In genomic region chr1:30764396-30764795, GRCh38 we compare ENCODE assay signal across 22 cellular contexts. TPM values are rescaled to one million over a fixed set of nuclear protein-coding genes. Genes with fewer than 3 reads are reported as not detected.
DNase-seq lines count a peak whose midpoint lies in the region; ATAC-seq and TF ChIP-seq lines count a peak whose summit lies in the region.
"Had no signal": no experiment of that assay in that cellular context is flagged by ENCODE, and none has a peak within 500 bp of the region (broad histone marks: within the 10 kb centered on the region; RNA-seq: fewer than 3 reads in every experiment).

No MANE protein-coding gene starts in this region.

- CTCF ChIA-PET in activated CD8-positive, alpha-beta T cell treated with anti-CD3 and anti-CD28 coated beads for 36 hours (lab: Charles Lee): interaction anchor here (0.8 to 6.2 kb wide), 3 partner anchors 15 to 45 kb away, joined by 3 to 44 read pairs (median 21); no protein-coding TSS in a partner anchor
- CTCF ChIA-PET in Calu3 (lab: Charles Lee): no interaction called here

- H3K36me3 Mint-ChIP-seq in activated CD8-positive, alpha-beta T cell treated with anti-CD3 and anti-CD28 coated beads for 36 hours (ENCODE audit: low read depth): no peaks in the 10 kb centered on the region
- H3K36me3 Mint-ChIP-seq in stimulated activated effector memory CD8-positive, alpha-beta T cell treated with anti-CD3 and anti-CD28 coated beads, Interleukin-12 subunit alpha, Interleukin-12 subunit beta, amount 100 ng/mL, for 72 hours: peaks cover 5% of the 10 kb centered on the region
- no peaks in the 10 kb centered on the region for H3K36me3 Mint-ChIP-seq in activated T-helper 17 cell treated with anti-CD3 and anti-CD28 coated beads, Interleukin-2, amount 50 U/mL, for 72 hours (ENCODE audit: low read depth)
- no peaks in the 10 kb centered on the region for H3K36me3 Mint-ChIP-seq in Calu3 (ENCODE audit: insufficient read depth, unreplicated experiment)
- H3K36me3 Mint-ChIP-seq: immature natural killer cell had no signal

- DNase-seq in EH (ENCODE audit: low read depth): peak; percentile 34
- DNase-seq in activated CD8-positive, alpha-beta T cell treated with anti-CD3 and anti-CD28 coated beads for 36 hours: no peak
- no peak for DNase-seq in dorsolateral prefrontal cortex
- DNase-seq in stimulated activated effector memory CD8-positive, alpha-beta T cell treated with anti-CD3 and anti-CD28 coated beads, Interleukin-12 subunit alpha, Interleukin-12 subunit beta, amount 100 ng/mL, for 72 hours (ENCODE audit: low spot score in 2 of 2): no peak
- no peak for DNase-seq in lower leg skin (ENCODE audit: low spot score in 2 of 2)
- DNase-seq in Calu3: no peak
- DNase-seq: activated CD4-positive, CD25-positive, alpha-beta regulatory T cell; activated CD8-positive, alpha-beta memory T cell treated with anti-CD3 and anti-CD28 coated beads for 24 hours; DMS53; immature natural killer cell; KG1; MV-4-11; NCI-H187 treated with DMSO at 0.1 percent for 48 hours; NCI-H226; PC-3; testis had no signal

- TF ChIP-seq CTCF in activated CD8-positive, alpha-beta T cell treated with anti-CD3 and anti-CD28 coated beads for 36 hours (IDR thresholded peaks at IDR 0.05): no peak
- TF ChIP-seq CTCF in dorsolateral prefrontal cortex (IDR thresholded peaks at IDR 0.05 in 54 of 56, conservative IDR thresholded peaks at IDR 0.05 in 2 of 56; ENCODE audit: low read depth in 1 of 56, partially characterized antibody in 56 of 56): no peak
- no peak for TF ChIP-seq CTCF in lower leg skin (IDR thresholded peaks at IDR 0.05)
- no peak for TF ChIP-seq CTCF in Calu3 (IDR thresholded peaks at IDR 0.05; ENCODE audit: unreplicated experiment)

- no peaks in the 10 kb centered on the region for H3K9me3 Mint-ChIP-seq in activated CD8-positive, alpha-beta T cell treated with anti-CD3 and anti-CD28 coated beads for 36 hours
- H3K9me3 Mint-ChIP-seq in stimulated activated effector memory CD8-positive, alpha-beta T cell treated with anti-CD3 and anti-CD28 coated beads, Interleukin-12 subunit alpha, Interleukin-12 subunit beta, amount 100 ng/mL, for 72 hours: no peaks in the 10 kb centered on the region
- no peaks in the 10 kb centered on the region for H3K9me3 Mint-ChIP-seq in activated T-helper 17 cell treated with anti-CD3 and anti-CD28 coated beads, Interleukin-2, amount 50 U/mL, for 72 hours
- H3K9me3 Mint-ChIP-seq in Calu3 (ENCODE audit: low read depth, unreplicated experiment): no peaks in the 10 kb centered on the region
- H3K9me3 Mint-ChIP-seq: immature natural killer cell; T-helper 2 cell treated with Interferon-gamma antibody and Interleukin-4, amounts not matched to agents 5 μg/mL and 100 μg/mL, for 36 hours had no signal

- H3K27ac Mint-ChIP-seq in activated CD8-positive, alpha-beta T cell treated with anti-CD3 and anti-CD28 coated beads for 36 hours: peak overlapping the region; percentile 98
- peak overlapping the region; percentile 14 for H3K27ac Mint-ChIP-seq in stimulated activated effector memory CD8-positive, alpha-beta T cell treated with anti-CD3 and anti-CD28 coated beads, Interleukin-12 subunit alpha, Interleukin-12 subunit beta, amount 100 ng/mL, for 72 hours
- H3K27ac Mint-ChIP-seq in activated T-helper 17 cell treated with anti-CD3 and anti-CD28 coated beads, Interleukin-2, amount 50 U/mL, for 72 hours: no peak overlapping the region
- no peak overlapping the region for H3K27ac Mint-ChIP-seq in Calu3 (ENCODE audit: unreplicated experiment)
- H3K27ac Mint-ChIP-seq: immature natural killer cell; T-helper 2 cell treated with Interferon-gamma antibody and Interleukin-4, amounts not matched to agents 5 μg/mL and 100 μg/mL, for 36 hours had no signal

- no peak for TF ChIP-seq POLR2A in lower leg skin (IDR thresholded peaks at IDR 0.05)

- H3K4me3 ChIP-seq in dorsolateral prefrontal cortex (no peak overlapping the region), lower leg skin (ENCODE audit: low read depth, poor library complexity, severe bottlenecking) (no peak overlapping the region)
- H3K4me3 ChIP-seq: HAP-1, SJSA1, testis had no signal

- H3K27me3 ChIP-seq in dorsolateral prefrontal cortex: no peaks in the 10 kb centered on the region
- H3K27me3 ChIP-seq: SJSA1, testis had no signal

- no peak for ATAC-seq in activated CD8-positive, alpha-beta T cell treated with anti-CD3 and anti-CD28 coated beads for 36 hours
- ATAC-seq in stimulated activated effector memory CD8-positive, alpha-beta T cell treated with anti-CD3 and anti-CD28 coated beads, Interleukin-12 subunit alpha, Interleukin-12 subunit beta, amount 100 ng/mL, for 72 hours: no peak
- no peak for ATAC-seq in activated T-helper 17 cell treated with anti-CD3 and anti-CD28 coated beads, Interleukin-2, amount 50 U/mL, for 72 hours (replicated peaks)
- ATAC-seq in GM19351 (IDR thresholded peaks at IDR 0.05; ENCODE audit: unreplicated experiment): no peak
- ATAC-seq: PC-3 had no signal

- no peak overlapping the region for H3K4me3 Mint-ChIP-seq in activated CD8-positive, alpha-beta T cell treated with anti-CD3 and anti-CD28 coated beads for 36 hours
- no peak overlapping the region for H3K4me3 Mint-ChIP-seq in stimulated activated effector memory CD8-positive, alpha-beta T cell treated with anti-CD3 and anti-CD28 coated beads, Interleukin-12 subunit alpha, Interleukin-12 subunit beta, amount 100 ng/mL, for 72 hours
- no peak overlapping the region for H3K4me3 Mint-ChIP-seq in activated T-helper 17 cell treated with anti-CD3 and anti-CD28 coated beads, Interleukin-2, amount 50 U/mL, for 72 hours
- no peak overlapping the region for H3K4me3 Mint-ChIP-seq in Calu3 (ENCODE audit: low read depth, unreplicated experiment)
- H3K4me3 Mint-ChIP-seq: immature natural killer cell; T-helper 2 cell treated with Interferon-gamma antibody and Interleukin-4, amounts not matched to agents 5 μg/mL and 100 μg/mL, for 36 hours had no signal

- no TSS peak for BruUV-seq in Calu3 (replicated peaks; lab: Mats Ljungman, UMichigan)

- intact Hi-C loops in activated CD8-positive, alpha-beta T cell treated with anti-CD3 and anti-CD28 coated beads for 36 hours (cut with micrococcal nuclease): no loop called here
- intact Hi-C loops in dorsolateral prefrontal cortex (cut with DNase I) (no loop called here), lower leg skin (cut with DNase I; ENCODE audit: low total_unique reads) (no loop called here), Calu3 (cut with micrococcal nuclease; ENCODE audit: unreplicated experiment) (no loop called here)

- peak overlapping the region in 49 of 59 donors; percentile 13 to 97 (median 82) for H3K27ac ChIP-seq in dorsolateral prefrontal cortex
- H3K27ac ChIP-seq: SJSA1, testis had no signal

- 92 to 96% methylated on average over 5 of the region's 5 CpGs for WGBS in lower leg skin, 2 donors

- POLR2A ChIA-PET in activated CD8-positive, alpha-beta T cell treated with anti-CD3 and anti-CD28 coated beads for 36 hours (lab: Charles Lee): interaction anchor here (24.0 kb wide), 1 partner anchor 24 kb away, joined by 671 read pairs; the partner anchor contains the start of genes LAPTM5 and MATN1

- peaks cover 86% of the 10 kb centered on the region for H3K4me1 Mint-ChIP-seq in activated CD8-positive, alpha-beta T cell treated with anti-CD3 and anti-CD28 coated beads for 36 hours (ENCODE audit: low read depth)
- peaks cover 49% of the 10 kb centered on the region for H3K4me1 Mint-ChIP-seq in stimulated activated effector memory CD8-positive, alpha-beta T cell treated with anti-CD3 and anti-CD28 coated beads, Interleukin-12 subunit alpha, Interleukin-12 subunit beta, amount 100 ng/mL, for 72 hours
- H3K4me1 Mint-ChIP-seq in activated T-helper 17 cell treated with anti-CD3 and anti-CD28 coated beads, Interleukin-2, amount 50 U/mL, for 72 hours: peaks cover 25% of the 10 kb centered on the region
- no peaks in the 10 kb centered on the region for H3K4me1 Mint-ChIP-seq in Calu3 (ENCODE audit: low read depth, unreplicated experiment)

- H3K27me3 Mint-ChIP-seq in activated CD8-positive, alpha-beta T cell treated with anti-CD3 and anti-CD28 coated beads for 36 hours: no peaks in the 10 kb centered on the region
- no peaks in the 10 kb centered on the region for H3K27me3 Mint-ChIP-seq in activated T-helper 17 cell treated with anti-CD3 and anti-CD28 coated beads, Interleukin-2, amount 50 U/mL, for 72 hours
- peaks cover 6% of the 10 kb centered on the region for H3K27me3 Mint-ChIP-seq in Calu3 (ENCODE audit: unreplicated experiment)

RNA-seq across cellular contexts. Expression of gene LAPTM5, which starts 6.8 kb away (rescaled TPM):
- total RNA-seq in activated CD8-positive, alpha-beta T cell treated with anti-CD3 and anti-CD28 coated beads for 36 hours: 100 to 1,000 TPM; 229 to 237 TPM
- total RNA-seq in dorsolateral prefrontal cortex (100 to 1,000 TPM in 2 of 120 experiments, 10 to 100 TPM in 116, 1 to 10 TPM in 2; 8.8 to 116 (median 32.9) TPM), lower leg skin (10 to 100 TPM in 3 of 4 donors, 1 to 10 TPM in 1; 8.7 to 21.5 (median 15.6) TPM), Calu3 (2022) (not detected in 2 replicates)
- total RNA-seq in activated T-helper 17 cell treated with anti-CD3 and anti-CD28 coated beads, Interleukin-2, amount 50 U/mL, for 72 hours: 100 to 1,000 TPM; 316 to 333 TPM
- total RNA-seq: PC-3, renal cortical epithelial cell, SJSA1 had no signal

RNA-seq across cellular contexts. Expression of gene MATN1, which starts 41.0 kb away (rescaled TPM):
- total RNA-seq in activated CD8-positive, alpha-beta T cell treated with anti-CD3 and anti-CD28 coated beads for 36 hours: 1 to 10 TPM in 1 of 2 experiments, under 1 TPM in 1; 0.45 to 1.4 TPM
- total RNA-seq in dorsolateral prefrontal cortex (1 to 10 TPM in 16 of 120 experiments, under 1 TPM in 94, not detected in 10; 0.11 to 2.4 (median 0.50) TPM), lower leg skin (not detected), Calu3 (2022) (not detected in 2 replicates)
- total RNA-seq in activated T-helper 17 cell treated with anti-CD3 and anti-CD28 coated beads, Interleukin-2, amount 50 U/mL, for 72 hours: under 1 TPM; 0.26 to 0.52 TPM
- total RNA-seq: PC-3, renal cortical epithelial cell had no signal

Comparison
In these comparisons a context has a peak if more than half of its experiments do, and no peak if none do; other contexts are left out.
1. H3K27ac Mint-ChIP-seq: peak in activated CD8-positive, alpha-beta T cell treated with anti-CD3 and anti-CD28 coated beads for 36 hours (single experiment) and stimulated activated effector memory CD8-positive, alpha-beta T cell treated with anti-CD3 and anti-CD28 coated beads, Interleukin-12 subunit alpha, Interleukin-12 subunit beta, amount 100 ng/mL, for 72 hours (single experiment); none in activated T-helper 17 cell treated with anti-CD3 and anti-CD28 coated beads, Interleukin-2, amount 50 U/mL, for 72 hours (single experiment) and Calu3 (single experiment).